8 cellular contexts compared by ENCODE assay signal in genomic region chr14:105192866-105193731, GRCh38. TPM values are rescaled to one million over a fixed set of nuclear protein-coding genes. Genes with fewer than 3 reads are reported as not detected.
DNase-seq lines count a peak whose midpoint lies in the region; ATAC-seq and TF ChIP-seq lines count a peak whose summit lies in the region.

No MANE protein-coding gene starts in this region.

- H3K27me3 Mint-ChIP-seq in activated CD8-positive, alpha-beta memory T cell treated with anti-CD3 and anti-CD28 coated beads, Interleukin-2, amount 10 ng/mL, durations not matched to agents 7 days and 5 days = peaks cover 23% of the 10 kb centered on the region
- H3K27me3 Mint-ChIP-seq in stimulated activated memory B cell treated with anti-CD40 and anti-IgM and Interleukin-4, amounts not matched to agents 10 μg/mL and 1 μg/mL and 100 μg/mL, for 72 hours = peaks cover 76% of the 10 kb centered on the region

- ATAC-seq in activated CD8-positive, alpha-beta memory T cell treated with anti-CD3 and anti-CD28 coated beads, Interleukin-2, amount 10 ng/mL, durations not matched to agents 7 days and 5 days = peak; percentile 65
- peak; percentile 37 for ATAC-seq in stimulated activated memory B cell treated with anti-CD40 and anti-IgM and Interleukin-4, amounts not matched to agents 10 μg/mL and 1 μg/mL and 100 μg/mL, for 72 hours

- H3K36me3 Mint-ChIP-seq in activated CD8-positive, alpha-beta memory T cell treated with anti-CD3 and anti-CD28 coated beads, Interleukin-2, amount 10 ng/mL, durations not matched to agents 7 days and 5 days = no peaks in the 10 kb centered on the region
- H3K36me3 Mint-ChIP-seq in stimulated activated memory B cell treated with anti-CD40 and anti-IgM and Interleukin-4, amounts not matched to agents 10 μg/mL and 1 μg/mL and 100 μg/mL, for 72 hours = no peaks in the 10 kb centered on the region

- DNase-seq in activated CD8-positive, alpha-beta memory T cell treated with anti-CD3 and anti-CD28 coated beads, Interleukin-2, amount 10 ng/mL, durations not matched to agents 7 days and 5 days = no peak
- no peak for DNase-seq in activated CD8-positive, alpha-beta memory T cell treated with anti-CD3 and anti-CD28 coated beads for 24 hours
- DNase-seq in UCSD-AML1 (lab: John Stamatoyannopoulos, UW; ENCODE audit: unreplicated experiment) (peak; percentile 38), fibroblast of pulmonary artery (ENCODE audit: low read depth) (peak; percentile 53), erythroblast (lab: John Stamatoyannopoulos, UW) (no peak), cerebellum (ENCODE audit: low spot score) (no peak), SKM-1 (lab: John Stamatoyannopoulos, UW; ENCODE audit: unreplicated experiment) (no peak)

- H3K4me3 ChIP-seq in fibroblast of pulmonary artery (replicated peaks; ENCODE audit: low read depth, low read length) = no peak overlapping the region

- no peak for TF ChIP-seq CTCF in fibroblast of pulmonary artery (IDR thresholded peaks at IDR 0.05; ENCODE audit: low read length, missing control alignments)

- H3K27ac Mint-ChIP-seq in activated CD8-positive, alpha-beta memory T cell treated with anti-CD3 and anti-CD28 coated beads, Interleukin-2, amount 10 ng/mL, durations not matched to agents 7 days and 5 days = no peak overlapping the region
- peak overlapping the region; percentile 27 for H3K27ac Mint-ChIP-seq in stimulated activated memory B cell treated with anti-CD40 and anti-IgM and Interleukin-4, amounts not matched to agents 10 μg/mL and 1 μg/mL and 100 μg/mL, for 72 hours

- TF ChIP-seq POLR2A in erythroblast (IDR thresholded peaks at IDR 0.05; ENCODE audit: low read length) = no peak

- no peak overlapping the region for H3K4me3 Mint-ChIP-seq in activated CD8-positive, alpha-beta memory T cell treated with anti-CD3 and anti-CD28 coated beads, Interleukin-2, amount 10 ng/mL, durations not matched to agents 7 days and 5 days
- H3K4me3 Mint-ChIP-seq in stimulated activated memory B cell treated with anti-CD40 and anti-IgM and Interleukin-4, amounts not matched to agents 10 μg/mL and 1 μg/mL and 100 μg/mL, for 72 hours = peak overlapping the region; percentile 26

- H3K4me1 Mint-ChIP-seq in activated CD8-positive, alpha-beta memory T cell treated with anti-CD3 and anti-CD28 coated beads, Interleukin-2, amount 10 ng/mL, durations not matched to agents 7 days and 5 days = peaks cover 21% of the 10 kb centered on the region
- H3K4me1 Mint-ChIP-seq in stimulated activated memory B cell treated with anti-CD40 and anti-IgM and Interleukin-4, amounts not matched to agents 10 μg/mL and 1 μg/mL and 100 μg/mL, for 72 hours = peaks cover 48% of the 10 kb centered on the region

- H3K9me3 Mint-ChIP-seq in activated CD8-positive, alpha-beta memory T cell treated with anti-CD3 and anti-CD28 coated beads, Interleukin-2, amount 10 ng/mL, durations not matched to agents 7 days and 5 days (ENCODE audit: low read depth) = peaks cover 3% of the 10 kb centered on the region
- H3K9me3 Mint-ChIP-seq in stimulated activated memory B cell treated with anti-CD40 and anti-IgM and Interleukin-4, amounts not matched to agents 10 μg/mL and 1 μg/mL and 100 μg/mL, for 72 hours = peaks cover 2% of the 10 kb centered on the region

- CTCF ChIA-PET in activated CD8-positive, alpha-beta memory T cell treated with anti-CD3 and anti-CD28 coated beads, Interleukin-2, amount 10 ng/mL, durations not matched to agents 7 days and 5 days (lab: Charles Lee) = interaction anchor here (1.9 to 2.8 kb wide), 3 partner anchors 10 to 55 kb away, joined by 7 to 13 read pairs (median 11); partner anchors contain the start of gene BTBD6

RNA-seq across cellular contexts. Expression of gene NUDT14, which starts 12.0 kb away (rescaled TPM):
- 10 to 100 TPM; 16.2 to 20.9 TPM for total RNA-seq in activated CD8-positive, alpha-beta memory T cell treated with anti-CD3 and anti-CD28 coated beads, Interleukin-2, amount 10 ng/mL, durations not matched to agents 7 days and 5 days
- total RNA-seq in cerebellum = 9.7 TPM

RNA-seq across cellular contexts. Expression of gene JAG2, which starts 24.5 kb away (rescaled TPM):
- total RNA-seq in activated CD8-positive, alpha-beta memory T cell treated with anti-CD3 and anti-CD28 coated beads, Interleukin-2, amount 10 ng/mL, durations not matched to agents 7 days and 5 days = 1 to 10 TPM in 1 of 2 experiments, under 1 TPM in 1; 0.76 to 3.2 TPM
- 16.8 TPM for total RNA-seq in cerebellum

RNA-seq across cellular contexts. Expression of gene BTBD6, which starts 55.2 kb away (rescaled TPM):
- 10 to 100 TPM; 47.1 to 49.0 TPM for total RNA-seq in activated CD8-positive, alpha-beta memory T cell treated with anti-CD3 and anti-CD28 coated beads, Interleukin-2, amount 10 ng/mL, durations not matched to agents 7 days and 5 days
- 25.7 TPM for total RNA-seq in cerebellum

Comparison
In these comparisons a context has a peak if more than half of its experiments do, and no peak if none do; other contexts are left out.
1. DNase-seq: peak in UCSD-AML1 (single experiment) and fibroblast of pulmonary artery (single experiment); none in activated CD8-positive, alpha-beta memory T cell treated with anti-CD3 and anti-CD28 coated beads, Interleukin-2, amount 10 ng/mL, durations not matched to agents 7 days and 5 days (single experiment), activated CD8-positive, alpha-beta memory T cell treated with anti-CD3 and anti-CD28 coated beads for 24 hours (single experiment), erythroblast (0 of 2), cerebellum (single experiment) and SKM-1 (single experiment).